ENCODE assay signal across 11 cellular contexts in the genomic region with DNA sequence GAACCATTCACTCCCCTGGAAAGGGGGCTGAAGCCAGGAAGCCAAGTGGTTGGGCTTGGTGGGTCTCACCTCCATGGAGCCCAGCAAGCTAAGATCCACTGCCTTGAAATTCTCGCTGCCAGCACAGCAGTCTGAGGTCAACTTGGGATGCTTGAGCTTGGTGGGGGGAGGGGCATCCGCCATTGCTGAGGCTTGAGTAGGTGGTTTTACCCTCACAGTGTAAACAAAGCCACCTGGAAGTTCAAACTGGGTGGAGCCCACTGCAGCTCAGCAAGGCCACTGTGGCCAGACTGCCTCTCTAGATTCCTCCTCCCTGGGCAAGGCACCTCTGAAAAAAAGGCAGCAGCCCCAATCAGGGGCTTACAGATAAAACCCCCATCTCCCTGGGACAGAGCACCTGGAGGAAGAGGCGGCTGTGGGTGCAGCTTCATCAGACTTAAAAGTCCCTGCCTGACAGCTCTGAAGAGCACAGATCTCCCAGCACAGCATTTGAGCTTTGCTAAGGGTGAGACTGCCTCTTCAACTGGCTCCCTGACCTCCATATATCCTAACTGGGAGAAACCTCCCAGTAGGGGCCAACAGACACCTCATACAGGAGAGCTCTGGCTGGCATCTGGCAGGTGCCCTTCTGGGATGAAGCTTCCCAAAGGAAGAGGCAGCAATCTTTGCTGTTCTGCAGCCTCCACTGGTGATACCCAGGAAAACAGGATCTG. TPM values are rescaled to one million over a fixed set of nuclear protein-coding genes. Genes with fewer than 3 reads are reported as not detected.
"Had no signal": no experiment of that assay in that cellular context is flagged by ENCODE, and none has a peak within 500 bp of the region (broad histone marks: within the 10 kb centered on the region; RNA-seq: fewer than 3 reads in every experiment).

No MANE protein-coding gene starts in this region.

RNA-seq across cellular contexts. Expression of a gene that starts 43.5 kb away (rescaled TPM):
- total RNA-seq: dorsolateral prefrontal cortex, mesothelial cell of epicardium, pulmonary artery endothelial cell, transverse colon, uterus had no signal
- polyA plus RNA-seq: aorta, pancreas had no signal

RNA-seq across cellular contexts. Expression of a gene that starts 56.6 kb away (rescaled TPM):
- total RNA-seq: activated naive CD4-positive, alpha-beta T cell treated with anti-CD3 and anti-CD28 coated beads for 36 hours; aorta; dorsolateral prefrontal cortex; glomerular endothelial cell; lung; mesothelial cell of epicardium; pancreas; pulmonary artery endothelial cell; transverse colon; uterus had no signal
- polyA plus RNA-seq: aorta, keratinocyte, lung, pancreas had no signal
